In the genomic region with DNA sequence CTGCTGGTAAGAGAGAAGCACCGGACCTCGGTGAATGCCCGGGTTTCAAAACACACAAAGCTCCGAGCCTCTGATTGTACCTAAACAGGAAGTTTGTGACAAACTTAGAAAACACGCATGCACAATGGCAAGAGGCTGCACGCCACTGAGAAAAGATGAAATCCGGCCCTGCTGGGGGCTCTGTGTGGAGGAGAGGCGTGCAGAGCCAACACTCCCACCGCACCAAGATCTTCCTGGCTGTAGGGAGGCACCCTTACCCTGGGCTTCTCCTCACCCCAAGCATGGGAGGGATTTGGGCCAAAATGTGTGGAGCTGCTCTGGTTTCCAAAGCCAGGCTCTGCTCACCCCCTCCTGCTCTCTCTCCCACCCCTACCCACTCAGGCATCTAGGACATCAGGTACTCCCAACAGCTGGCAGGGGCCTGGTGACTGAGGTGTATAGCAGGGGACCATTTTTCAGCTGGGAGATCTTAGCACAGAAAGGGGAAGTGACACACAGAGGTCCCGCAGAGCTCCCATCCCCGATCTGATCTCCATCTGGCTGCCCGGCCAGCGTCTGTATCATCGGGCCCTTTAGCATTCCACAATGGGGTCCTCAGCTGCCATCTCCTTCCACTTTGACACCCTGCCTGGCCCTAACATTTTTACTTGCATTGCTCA, we compare ENCODE assay signal across 8 cellular contexts.
A peak's percentile ranks its signal among the peaks of the same experiment; 100 is the strongest.
DNase-seq lines count a peak whose midpoint lies in the region; ATAC-seq and TF ChIP-seq lines count a peak whose summit lies in the region.

No MANE protein-coding gene starts in this region.

- WGBS in lung, 2 donors, result 25 to 39% methylated on average over 14 of the region's 14 CpGs

- peaks cover 45% of the 10 kb centered on the region for H3K4me1 Mint-ChIP-seq in activated B cell treated with CpG ODN at 0.5 μM for 24 hours

- no peaks in the 10 kb centered on the region for H3K27me3 Mint-ChIP-seq in activated B cell treated with CpG ODN at 0.5 μM for 24 hours

- ATAC-seq in HG03095 (IDR thresholded peaks at IDR 0.05; ENCODE audit: unreplicated experiment), result peak; percentile 54
- ATAC-seq in activated B cell treated with CpG ODN at 0.5 μM for 24 hours (ENCODE audit: low read depth), result peak; percentile 83
- peak; percentile 33 for ATAC-seq in lung (ENCODE audit: insufficient read depth, low FRiP score)

- DNase-seq in activated gamma-delta T cell treated with Interleukin-2 at 50 U/mL for 16 hours (peak; percentile 30), activated gamma-delta T cell (lab: John Stamatoyannopoulos, UW) (no peak), activated B cell treated with CpG ODN at 0.5 μM for 24 hours (peak; percentile 25), lung (ENCODE audit: low spot score) (peak; percentile 32), ACHN (no peak), HAP-1 (ENCODE audit: low spot score in 2 of 2) (no peak), HCEC 1CT (no peak)

- intact Hi-C loops in activated B cell treated with CpG ODN at 0.5 μM for 24 hours (cut with micrococcal nuclease), result no loop called here

- H3K9me3 ChIP-seq in lung (ENCODE audit: control insufficient read depth in 2 of 2, insufficient read depth in 1 of 2, low read length in 1 of 2) (no peaks in the 10 kb centered on the region), HAP-1 (no peaks in the 10 kb centered on the region)

- H3K4me3 Mint-ChIP-seq in activated B cell treated with CpG ODN at 0.5 μM for 24 hours, result peak overlapping the region; percentile 76

- peak overlapping the region in 1 of 2 donors; percentile 41 for H3K27ac ChIP-seq in lung (ENCODE audit: low read depth in 1 of 2, low read length in 1 of 2)

- CTCF ChIA-PET in activated B cell treated with CpG ODN at 0.5 μM for 24 hours (lab: Charles Lee), result interaction anchor here (1.8 kb wide), 1 partner anchor 180 kb away, joined by 5 read pairs; no protein-coding TSS in a partner anchor

- H3K27ac Mint-ChIP-seq in activated B cell treated with CpG ODN at 0.5 μM for 24 hours, result peak overlapping the region; percentile 79

- H3K4me3 ChIP-seq in lung, result no peak overlapping the region
- no peak overlapping the region for H3K4me3 ChIP-seq in HAP-1

- in situ Hi-C loops in ACHN (cut with HindIII; ENCODE audit: low pct_ligation_motif_present, low pct_unique_long_range_greater_than_20kb, low sequenced_read_pairs) (no loop called here), HAP-1 (cut with MboI; ENCODE audit: low sequenced_read_pairs) (no loop called here)

- TF ChIP-seq CTCF in activated B cell treated with CpG ODN at 0.5 μM for 24 hours (IDR thresholded peaks at IDR 0.05) (no peak), lung (IDR thresholded peaks at IDR 0.05; ENCODE audit: control extremely low read depth, extremely low read depth) (no peak)

- H3K36me3 ChIP-seq in lung (ENCODE audit: control insufficient read depth in 2 of 2, insufficient read depth in 2 of 2, low read length in 2 of 2) (no peaks in the 10 kb centered on the region), HAP-1 (replicated peaks) (no peaks in the 10 kb centered on the region)

- POLR2A ChIA-PET in activated B cell treated with CpG ODN at 0.5 μM for 24 hours (lab: Charles Lee), result interaction anchor here (0.5 to 2.6 kb wide), 7 partner anchors 9 to 95 kb away, joined by 3 to 10 read pairs (median 9); partner anchors contain the start of gene TRERF1

- no peaks in the 10 kb centered on the region for H3K27me3 ChIP-seq in lung (ENCODE audit: control insufficient read depth, insufficient read depth)
- no peaks in the 10 kb centered on the region for H3K27me3 ChIP-seq in HAP-1 (ENCODE audit: low read depth)

- H3K36me3 Mint-ChIP-seq in activated B cell treated with CpG ODN at 0.5 μM for 24 hours (ENCODE audit: low read depth), result no peaks in the 10 kb centered on the region

- H3K9me3 Mint-ChIP-seq in activated B cell treated with CpG ODN at 0.5 μM for 24 hours, result no peaks in the 10 kb centered on the region

- peaks cover 0 to 16% of the 10 kb centered on the region in 2 donors for H3K4me1 ChIP-seq in lung (ENCODE audit: control insufficient read depth in 2 of 2, insufficient read depth in 2 of 2, low read length in 2 of 2)
- no peaks in the 10 kb centered on the region for H3K4me1 ChIP-seq in HAP-1

Comparison
In these comparisons a context has a peak if more than half of its experiments do, and no peak if none do; other contexts are left out.
1. DNase-seq: peak in activated gamma-delta T cell treated with Interleukin-2 at 50 U/mL for 16 hours (single experiment), activated B cell treated with CpG ODN at 0.5 μM for 24 hours (single experiment) and lung (single experiment); none in activated gamma-delta T cell (single experiment), ACHN (single experiment), HAP-1 (0 of 2) and HCEC 1CT (single experiment).
2. ATAC-seq: peak in every context shown above with its lines; median percentile 83 in activated B cell treated with CpG ODN at 0.5 μM for 24 hours; 54 in HG03095; 33 in lung.